9 cellular contexts compared by ENCODE assay signal in the genomic region with DNA sequence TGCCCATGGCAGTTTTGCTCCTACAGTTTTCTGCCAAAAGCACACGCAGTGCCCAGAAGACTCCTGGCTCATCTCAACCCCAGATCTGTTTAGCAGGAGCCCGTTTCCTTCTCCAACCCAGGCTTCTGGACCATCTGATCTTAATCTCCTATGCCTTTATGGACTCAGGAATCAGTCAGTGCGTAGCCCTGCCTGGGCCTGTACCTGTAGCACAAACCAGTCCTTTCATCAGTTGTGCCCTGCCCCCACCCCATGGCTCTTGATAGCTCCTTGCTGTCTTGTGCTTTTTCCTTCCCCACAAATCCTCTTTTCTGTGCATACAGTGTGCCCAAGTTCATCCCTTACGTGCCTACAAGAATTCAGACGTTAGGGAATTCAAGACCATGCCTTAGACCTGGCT. TPM values are rescaled to one million over a fixed set of nuclear protein-coding genes. Genes with fewer than 3 reads are reported as not detected.
A peak's percentile ranks its signal among the peaks of the same experiment; 100 is the strongest.
DNase-seq lines count a peak whose midpoint lies in the region; ATAC-seq and TF ChIP-seq lines count a peak whose summit lies in the region.
"Had no signal": no experiment of that assay in that cellular context is flagged by ENCODE, and none has a peak within 500 bp of the region (broad histone marks: within the 10 kb centered on the region; RNA-seq: fewer than 3 reads in every experiment).

No MANE protein-coding gene starts in this region.

- H3K4me3 ChIP-seq in adipocyte (ENCODE audit: low read length) (peak overlapping the region; percentile 87), kidney epithelial cell (ENCODE audit: low read depth, low read length) (peak overlapping the region; percentile 79), tibial artery (peak overlapping the region; percentile 83)

- peak overlapping the region; percentile 73 to 89 for H3K27ac ChIP-seq in tibial artery

- peaks cover 30 to 40% of the 10 kb centered on the region in 2 donors for H3K36me3 Mint-ChIP-seq in activated T-cell treated with anti-CD3 and anti-CD28 coated beads, Interleukin-2, amount 50 U/mL, for 72 hours (ENCODE audit: insufficient read depth in 2 of 2)

- peak overlapping the region; percentile 14 for H3K27ac Mint-ChIP-seq in activated T-cell treated with anti-CD3 and anti-CD28 coated beads, Interleukin-2, amount 50 U/mL, for 72 hours

- peak overlapping the region; percentile 93 to 95 for H3K4me3 Mint-ChIP-seq in activated T-cell treated with anti-CD3 and anti-CD28 coated beads, Interleukin-2, amount 50 U/mL, for 72 hours

- peaks cover 28% of the 10 kb centered on the region for H3K4me1 Mint-ChIP-seq in activated T-cell treated with anti-CD3 and anti-CD28 coated beads, Interleukin-2, amount 50 U/mL, for 72 hours (ENCODE audit: low read depth)

- H3K9me3 ChIP-seq in adipocyte (ENCODE audit: control insufficient read depth, low read length) = peaks cover 39% of the 10 kb centered on the region
- H3K9me3 ChIP-seq in tibial artery = no peaks in the 10 kb centered on the region

- peak overlapping the region; percentile 88 for H3K9ac ChIP-seq in adipocyte (ENCODE audit: low read length)

- no peaks in the 10 kb centered on the region for H3K27me3 ChIP-seq in adipocyte (replicated peaks; ENCODE audit: control insufficient read depth, insufficient read depth, low read length)
- H3K27me3 ChIP-seq in kidney epithelial cell (ENCODE audit: control insufficient read depth, insufficient read depth, low read length) = no peaks in the 10 kb centered on the region
- H3K27me3 ChIP-seq in tibial artery = no peaks in the 10 kb centered on the region

- H3K36me3 ChIP-seq in adipocyte (ENCODE audit: control insufficient read depth, insufficient read depth, low read length, severe bottlenecking) (peaks cover 42% of the 10 kb centered on the region), kidney epithelial cell (ENCODE audit: control insufficient read depth, insufficient read depth, low read length) (no peaks in the 10 kb centered on the region), tibial artery (peaks cover 0 to 36% (median 22%) of the 10 kb centered on the region in 3 donors)

- no peak for DNase-seq in activated T-cell treated with anti-CD3 and anti-CD28 coated beads, Interleukin-2, amount 50 U/mL, for 72 hours
- DNase-seq in activated T-cell treated with anti-CD3 and anti-CD28 coated beads for 4 hours (no peak), adipocyte (ENCODE audit: low read depth) (peak; percentile 0), kidney epithelial cell (ENCODE audit: low read depth) (no peak), tibial artery (no peak), GOT3 (lab: John Stamatoyannopoulos, UW) (no peak)
- DNase-seq: NCI-H187 had no signal

- ATAC-seq in activated T-cell treated with anti-CD3 and anti-CD28 coated beads, Interleukin-2, amount 50 U/mL, for 72 hours (replicated peaks in 1 of 2) = no peak
- no peak for ATAC-seq in HG03139 (IDR thresholded peaks at IDR 0.05; ENCODE audit: unreplicated experiment)
- no peak for ATAC-seq in HG02870 (IDR thresholded peaks at IDR 0.05; ENCODE audit: unreplicated experiment)

- H3K4me1 ChIP-seq in adipocyte (ENCODE audit: control insufficient read depth, insufficient read depth, low read length) (peaks cover 10% of the 10 kb centered on the region), tibial artery (peaks cover 0 to 13% (median 6%) of the 10 kb centered on the region in 4 donors)

- H3K27me3 Mint-ChIP-seq in activated T-cell treated with anti-CD3 and anti-CD28 coated beads, Interleukin-2, amount 50 U/mL, for 72 hours (ENCODE audit: low read depth) = no peaks in the 10 kb centered on the region

- H3K9me3 Mint-ChIP-seq in activated T-cell treated with anti-CD3 and anti-CD28 coated beads, Interleukin-2, amount 50 U/mL, for 72 hours = peaks cover 8 to 15% of the 10 kb centered on the region in 2 donors

- intact Hi-C loops in tibial artery (cut with DNase I; ENCODE audit: low total_unique reads) = no loop called here

- TF ChIP-seq CTCF in kidney epithelial cell (IDR thresholded peaks at IDR 0.05; ENCODE audit: insufficient read depth, low read length, poor library complexity, severe bottlenecking) = no peak
- no peak for TF ChIP-seq CTCF in tibial artery (IDR thresholded peaks at IDR 0.05)

RNA-seq across cellular contexts. Expression of a gene that starts 1.5 kb away (rescaled TPM):
- total RNA-seq in activated T-cell treated with anti-CD3 and anti-CD28 coated beads, Interleukin-2, amount 50 U/mL, for 72 hours = 10 to 100 TPM in 1 of 2 donors, 1 to 10 TPM in 1; 8.1 to 10.2 TPM
- total RNA-seq in kidney epithelial cell = 13.5 and 13.9 TPM in 2 replicates
